Comparison of ENCODE assay signal across 13 cellular contexts in the genomic region with DNA sequence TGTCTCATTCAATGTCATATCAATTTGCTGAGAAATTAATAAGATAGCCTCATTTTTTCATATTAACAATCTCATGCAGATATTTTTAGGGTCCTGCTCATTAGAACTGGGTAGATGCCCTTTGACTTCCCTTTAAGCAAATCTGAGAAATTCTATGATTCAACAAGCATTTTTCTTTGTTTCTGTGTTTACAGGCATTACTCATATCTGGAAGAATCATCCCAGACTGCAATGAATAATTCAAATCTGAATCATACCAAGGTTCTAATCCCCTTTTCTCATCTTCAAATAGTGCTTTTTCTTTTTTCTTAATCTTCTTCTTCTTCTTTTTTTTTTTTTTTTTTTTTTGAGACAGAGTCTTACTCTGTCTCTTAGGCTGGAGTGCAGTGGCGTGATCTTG.
DNase-seq lines count a peak whose midpoint lies in the region; ATAC-seq and TF ChIP-seq lines count a peak whose summit lies in the region.
"Had no signal": no experiment of that assay in that cellular context is flagged by ENCODE, and none has a peak within 500 bp of the region (broad histone marks: within the 10 kb centered on the region; RNA-seq: fewer than 3 reads in every experiment).

No MANE protein-coding gene starts in this region.

- TF ChIP-seq CTCF in BJ (IDR thresholded peaks at IDR 0.05; ENCODE audit: insufficient read depth, low read depth, low read length) (no peak), brain microvascular endothelial cell (IDR thresholded peaks at IDR 0.05; ENCODE audit: low read depth, low read length, missing control alignments) (no peak), left lung (IDR thresholded peaks at IDR 0.05) (no peak)

- in situ Hi-C loops in brain microvascular endothelial cell (cut with HindIII; ENCODE audit: low pct_ligation_motif_present, low sequenced_read_pairs): no loop called here

- ATAC-seq in left lung (peak; percentile 26), GM18511 (IDR thresholded peaks at IDR 0.05; ENCODE audit: unreplicated experiment) (no peak), Right ventricle myocardium inferior (no peak), GM19324 (IDR thresholded peaks at IDR 0.05; ENCODE audit: low FRiP score, unreplicated experiment) (no peak)
- ATAC-seq: T-cell had no signal

- H3K9me3 ChIP-seq in left lung: no peaks in the 10 kb centered on the region

- POLR2A ChIA-PET in BJ (lab: Charles Lee): no interaction called here

- CTCF ChIA-PET in BJ (lab: Yijun Ruan, JAX): interaction anchor here (0.6 to 1.6 kb wide), 7 partner anchors 9 to 1554 kb away, joined by 3 to 5 read pairs (median 3); no protein-coding TSS in a partner anchor

- no peaks in the 10 kb centered on the region for H3K4me1 ChIP-seq in left lung

- no peaks in the 10 kb centered on the region for H3K36me3 ChIP-seq in BJ (ENCODE audit: control insufficient read depth, insufficient read depth, low read length)
- no peaks in the 10 kb centered on the region for H3K36me3 ChIP-seq in brain microvascular endothelial cell (replicated peaks)
- H3K36me3 ChIP-seq in left lung: no peaks in the 10 kb centered on the region
- H3K36me3 ChIP-seq: cardiac muscle cell had no signal

- intact Hi-C loops in left lung (cut with DNase I): no loop called here
- intact Hi-C loops in Right ventricle myocardium inferior (cut with DNase I): no loop called here

- DNase-seq in BJ (ENCODE audit: low read depth) (peak; percentile 73), HT1080 (ENCODE audit: low read depth) (peak; percentile 89), brain microvascular endothelial cell (no peak), left lung (no peak), NCI-H187 treated with DMSO at 0.1 percent for 48 hours (lab: John Stamatoyannopoulos, UW) (no peak), Right ventricle myocardium inferior (ENCODE audit: missing footprints) (no peak)
- DNase-seq: CD8-positive, alpha-beta memory T cell; erythroblast; NCI-H1417 treated with DMSO at 0.1 percent for 48 hours; T-cell had no signal

- H3K27ac ChIP-seq in brain microvascular endothelial cell (peak overlapping the region; percentile 68), left lung (no peak overlapping the region)
- H3K27ac ChIP-seq: cardiac muscle cell had no signal

- H3K27me3 ChIP-seq in BJ (ENCODE audit: control insufficient read depth, insufficient read depth, low read length) (no peaks in the 10 kb centered on the region; the same call in 1 of the 2 replicates), brain microvascular endothelial cell (replicated peaks) (no peaks in the 10 kb centered on the region), left lung (peaks cover 0 to 19% of the 10 kb centered on the region in 2 donors)
- H3K27me3 ChIP-seq: cardiac muscle cell had no signal

- H3K4me3 ChIP-seq in BJ (ENCODE audit: low read depth, low read length): no peak overlapping the region
- H3K4me3 ChIP-seq in brain microvascular endothelial cell (ENCODE audit: low read depth, low read length): no peak overlapping the region
- H3K4me3 ChIP-seq in left lung: no peak overlapping the region
- H3K4me3 ChIP-seq: cardiac muscle cell had no signal

Comparison
In these comparisons a context has a peak if more than half of its experiments do, and no peak if none do; other contexts are left out.
1. DNase-seq: peak in BJ (single experiment) and HT1080 (single experiment); none in brain microvascular endothelial cell (single experiment), left lung (0 of 2), NCI-H187 treated with DMSO at 0.1 percent for 48 hours (single experiment) and Right ventricle myocardium inferior (single experiment).